ENCODE assay signal across 1 cellular context in genomic region chr7:33108931-33109757, GRCh38.
TF ChIP-seq lines count a peak whose summit lies in the region.

A gene with protein sequence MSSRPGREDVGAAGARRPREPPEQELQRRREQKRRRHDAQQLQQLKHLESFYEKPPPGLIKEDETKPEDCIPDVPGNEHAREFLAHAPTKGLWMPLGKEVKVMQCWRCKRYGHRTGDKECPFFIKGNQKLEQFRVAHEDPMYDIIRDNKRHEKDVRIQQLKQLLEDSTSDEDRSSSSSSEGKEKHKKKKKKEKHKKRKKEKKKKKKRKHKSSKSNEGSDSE (minus strand): TSS chr7:33109404. CDS start chr7:33109372, 32 bp downstream.

TF ChIP-seq in HepG2, 621 proteins besides CTCF, POLR2A, EP300 and RAD21 (continued from another document and continues in another):
- TF ChIP-seq AFF4 (CRISPR knock-in tag; IDR thresholded peaks at IDR 0.05) (no peak), ZNF740 (CRISPR knock-in tag; IDR thresholded peaks at IDR 0.05) (no peak), SRSF1 (optimal IDR thresholded peaks at IDR 0.05; ENCODE audit: low read depth, low read length) (no peak), FOSL1 (CRISPR knock-in tag; IDR thresholded peaks at IDR 0.05; ENCODE audit: borderline replicate concordance) (no peak), ARHGAP35 (CRISPR knock-in tag; IDR thresholded peaks at IDR 0.05; ENCODE audit: borderline replicate concordance) (no peak), ZNF207 (IDR thresholded peaks at IDR 0.05; ENCODE audit: borderline replicate concordance) (no peak), MAFF (IDR thresholded peaks at IDR 0.05; ENCODE audit: low read depth, low read length) (no peak), ZNF567 (CRISPR knock-in tag; IDR thresholded peaks at IDR 0.05; ENCODE audit: borderline replicate concordance) (no peak), SAP130 (CRISPR knock-in tag; IDR thresholded peaks at IDR 0.05; ENCODE audit: low read depth) (peak; percentile 40), MTF1 (CRISPR knock-in tag; IDR thresholded peaks at IDR 0.05) (no peak), NCOA1 (CRISPR knock-in tag; IDR thresholded peaks at IDR 0.05) (no peak; the same call in 1 of the 2 replicates), SP4 (CRISPR knock-in tag; IDR thresholded peaks at IDR 0.05) (peak; percentile 60; the same call in 1 of the 2 replicates), CEBPZ (IDR thresholded peaks at IDR 0.05; ENCODE audit: low read length) (no peak), ZFX (CRISPR knock-in tag; IDR thresholded peaks at IDR 0.05; ENCODE audit: low read depth) (peak; percentile 78), KDM5B (CRISPR knock-in tag; IDR thresholded peaks at IDR 0.05; ENCODE audit: borderline replicate concordance) (no peak; the same call in 1 of the 2 replicates), POGZ (CRISPR knock-in tag; IDR thresholded peaks at IDR 0.05) (peak; percentile 87), ZC3H13 (CRISPR knock-in tag; IDR thresholded peaks at IDR 0.05) (no peak), ZBTB1 (CRISPR knock-in tag; IDR thresholded peaks at IDR 0.05; ENCODE audit: borderline replicate concordance) (no peak), ARNTL (CRISPR knock-in tag; IDR thresholded peaks at IDR 0.05) (no peak), ZNF589 (CRISPR knock-in tag; conservative IDR thresholded peaks at IDR 0.05) (0 out of 2 replicates have a peak, but pooled peaks have one; percentile 25), TFE3 (CRISPR knock-in tag; IDR thresholded peaks at IDR 0.05) (no peak), ZNF788 (CRISPR knock-in tag; IDR thresholded peaks at IDR 0.05; ENCODE audit: borderline replicate concordance) (no peak), SMARCC2 (IDR thresholded peaks at IDR 0.05) (no peak), ZFP41 (CRISPR knock-in tag; IDR thresholded peaks at IDR 0.05; ENCODE audit: borderline replicate concordance) (no peak), HMGA1 (CRISPR knock-in tag; conservative IDR thresholded peaks at IDR 0.05) (no peak), EEA1 (CRISPR knock-in tag; IDR thresholded peaks at IDR 0.05; ENCODE audit: borderline replicate concordance) (no peak), TEAD3 (CRISPR knock-in tag; optimal IDR thresholded peaks at IDR 0.05; ENCODE audit: borderline replicate concordance) (no peak)
- TF ChIP-seq, protein P1, sequence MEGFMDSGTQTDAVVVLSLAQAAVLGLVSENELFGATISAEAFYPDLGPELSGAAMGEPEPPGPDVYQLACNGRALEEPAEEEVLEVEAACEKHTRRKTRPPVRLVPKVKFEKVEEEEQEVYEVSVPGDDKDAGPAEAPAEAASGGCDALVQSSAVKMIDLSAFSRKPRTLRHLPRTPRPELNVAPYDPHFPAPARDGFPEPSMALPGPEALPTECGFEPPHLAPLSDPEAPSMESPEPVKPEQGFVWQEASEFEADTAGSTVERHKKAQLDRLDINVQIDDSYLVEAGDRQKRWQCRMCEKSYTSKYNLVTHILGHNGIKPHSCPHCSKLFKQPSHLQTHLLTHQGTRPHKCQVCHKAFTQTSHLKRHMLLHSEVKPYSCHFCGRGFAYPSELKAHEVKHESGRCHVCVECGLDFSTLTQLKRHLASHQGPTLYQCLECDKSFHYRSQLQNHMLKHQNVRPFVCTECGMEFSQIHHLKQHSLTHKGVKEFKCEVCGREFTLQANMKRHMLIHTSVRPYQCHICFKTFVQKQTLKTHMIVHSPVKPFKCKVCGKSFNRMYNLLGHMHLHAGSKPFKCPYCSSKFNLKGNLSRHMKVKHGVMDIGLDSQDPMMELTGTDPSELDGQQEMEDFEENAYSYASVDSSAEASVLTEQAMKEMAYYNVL (CRISPR knock-in tag; IDR thresholded peaks at IDR 0.05; ENCODE audit: borderline replicate concordance): peak; percentile 57; the same call in 1 of the 2 replicates
- TF ChIP-seq, protein P2, sequence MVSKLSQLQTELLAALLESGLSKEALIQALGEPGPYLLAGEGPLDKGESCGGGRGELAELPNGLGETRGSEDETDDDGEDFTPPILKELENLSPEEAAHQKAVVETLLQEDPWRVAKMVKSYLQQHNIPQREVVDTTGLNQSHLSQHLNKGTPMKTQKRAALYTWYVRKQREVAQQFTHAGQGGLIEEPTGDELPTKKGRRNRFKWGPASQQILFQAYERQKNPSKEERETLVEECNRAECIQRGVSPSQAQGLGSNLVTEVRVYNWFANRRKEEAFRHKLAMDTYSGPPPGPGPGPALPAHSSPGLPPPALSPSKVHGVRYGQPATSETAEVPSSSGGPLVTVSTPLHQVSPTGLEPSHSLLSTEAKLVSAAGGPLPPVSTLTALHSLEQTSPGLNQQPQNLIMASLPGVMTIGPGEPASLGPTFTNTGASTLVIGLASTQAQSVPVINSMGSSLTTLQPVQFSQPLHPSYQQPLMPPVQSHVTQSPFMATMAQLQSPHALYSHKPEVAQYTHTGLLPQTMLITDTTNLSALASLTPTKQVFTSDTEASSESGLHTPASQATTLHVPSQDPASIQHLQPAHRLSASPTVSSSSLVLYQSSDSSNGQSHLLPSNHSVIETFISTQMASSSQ (IDR thresholded peaks at IDR 0.05; ENCODE audit: low read depth): no peak
- TF ChIP-seq, protein P2 (CRISPR knock-in tag; IDR thresholded peaks at IDR 0.05; ENCODE audit: borderline replicate concordance): no peak
- TF ChIP-seq, protein P3, sequence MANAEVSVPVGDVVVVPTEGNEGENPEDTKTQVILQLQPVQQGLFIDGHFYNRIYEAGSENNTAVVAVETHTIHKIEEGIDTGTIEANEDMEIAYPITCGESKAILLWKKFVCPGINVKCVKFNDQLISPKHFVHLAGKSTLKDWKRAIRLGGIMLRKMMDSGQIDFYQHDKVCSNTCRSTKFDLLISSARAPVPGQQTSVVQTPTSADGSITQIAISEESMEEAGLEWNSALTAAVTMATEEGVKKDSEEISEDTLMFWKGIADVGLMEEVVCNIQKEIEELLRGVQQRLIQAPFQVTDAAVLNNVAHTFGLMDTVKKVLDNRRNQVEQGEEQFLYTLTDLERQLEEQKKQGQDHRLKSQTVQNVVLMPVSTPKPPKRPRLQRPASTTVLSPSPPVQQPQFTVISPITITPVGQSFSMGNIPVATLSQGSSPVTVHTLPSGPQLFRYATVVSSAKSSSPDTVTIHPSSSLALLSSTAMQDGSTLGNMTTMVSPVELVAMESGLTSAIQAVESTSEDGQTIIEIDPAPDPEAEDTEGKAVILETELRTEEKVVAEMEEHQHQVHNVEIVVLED (CRISPR knock-in tag; IDR thresholded peaks at IDR 0.05; ENCODE audit: borderline replicate concordance): peak; percentile 56; the same call in 1 of the 2 replicates
- TF ChIP-seq, protein P4, sequence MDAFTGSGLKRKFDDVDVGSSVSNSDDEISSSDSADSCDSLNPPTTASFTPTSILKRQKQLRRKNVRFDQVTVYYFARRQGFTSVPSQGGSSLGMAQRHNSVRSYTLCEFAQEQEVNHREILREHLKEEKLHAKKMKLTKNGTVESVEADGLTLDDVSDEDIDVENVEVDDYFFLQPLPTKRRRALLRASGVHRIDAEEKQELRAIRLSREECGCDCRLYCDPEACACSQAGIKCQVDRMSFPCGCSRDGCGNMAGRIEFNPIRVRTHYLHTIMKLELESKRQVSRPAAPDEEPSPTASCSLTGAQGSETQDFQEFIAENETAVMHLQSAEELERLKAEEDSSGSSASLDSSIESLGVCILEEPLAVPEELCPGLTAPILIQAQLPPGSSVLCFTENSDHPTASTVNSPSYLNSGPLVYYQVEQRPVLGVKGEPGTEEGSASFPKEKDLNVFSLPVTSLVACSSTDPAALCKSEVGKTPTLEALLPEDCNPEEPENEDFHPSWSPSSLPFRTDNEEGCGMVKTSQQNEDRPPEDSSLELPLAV (CRISPR knock-in tag; conservative IDR thresholded peaks at IDR 0.05; ENCODE audit: low read depth): no peak
- TF ChIP-seq, protein P5, sequence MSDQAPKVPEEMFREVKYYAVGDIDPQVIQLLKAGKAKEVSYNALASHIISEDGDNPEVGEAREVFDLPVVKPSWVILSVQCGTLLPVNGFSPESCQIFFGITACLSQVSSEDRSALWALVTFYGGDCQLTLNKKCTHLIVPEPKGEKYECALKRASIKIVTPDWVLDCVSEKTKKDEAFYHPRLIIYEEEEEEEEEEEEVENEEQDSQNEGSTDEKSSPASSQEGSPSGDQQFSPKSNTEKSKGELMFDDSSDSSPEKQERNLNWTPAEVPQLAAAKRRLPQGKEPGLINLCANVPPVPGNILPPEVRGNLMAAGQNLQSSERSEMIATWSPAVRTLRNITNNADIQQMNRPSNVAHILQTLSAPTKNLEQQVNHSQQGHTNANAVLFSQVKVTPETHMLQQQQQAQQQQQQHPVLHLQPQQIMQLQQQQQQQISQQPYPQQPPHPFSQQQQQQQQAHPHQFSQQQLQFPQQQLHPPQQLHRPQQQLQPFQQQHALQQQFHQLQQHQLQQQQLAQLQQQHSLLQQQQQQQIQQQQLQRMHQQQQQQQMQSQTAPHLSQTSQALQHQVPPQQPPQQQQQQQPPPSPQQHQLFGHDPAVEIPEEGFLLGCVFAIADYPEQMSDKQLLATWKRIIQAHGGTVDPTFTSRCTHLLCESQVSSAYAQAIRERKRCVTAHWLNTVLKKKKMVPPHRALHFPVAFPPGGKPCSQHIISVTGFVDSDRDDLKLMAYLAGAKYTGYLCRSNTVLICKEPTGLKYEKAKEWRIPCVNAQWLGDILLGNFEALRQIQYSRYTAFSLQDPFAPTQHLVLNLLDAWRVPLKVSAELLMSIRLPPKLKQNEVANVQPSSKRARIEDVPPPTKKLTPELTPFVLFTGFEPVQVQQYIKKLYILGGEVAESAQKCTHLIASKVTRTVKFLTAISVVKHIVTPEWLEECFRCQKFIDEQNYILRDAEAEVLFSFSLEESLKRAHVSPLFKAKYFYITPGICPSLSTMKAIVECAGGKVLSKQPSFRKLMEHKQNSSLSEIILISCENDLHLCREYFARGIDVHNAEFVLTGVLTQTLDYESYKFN (CRISPR knock-in tag; conservative IDR thresholded peaks at IDR 0.05): no peak; the same call in 1 of the 2 replicates
